In genomic region chr7:55571534-55572377, GRCh38 we compare ENCODE assay signal across 1 cellular context.
TF ChIP-seq lines count a peak whose summit lies in the region.

No MANE protein-coding gene starts in this region.

TF ChIP-seq in HEK293, 187 proteins besides CTCF, POLR2A, EP300 and RAD21 (continued from another document and continues in another):
- TF ChIP-seq, protein P1, sequence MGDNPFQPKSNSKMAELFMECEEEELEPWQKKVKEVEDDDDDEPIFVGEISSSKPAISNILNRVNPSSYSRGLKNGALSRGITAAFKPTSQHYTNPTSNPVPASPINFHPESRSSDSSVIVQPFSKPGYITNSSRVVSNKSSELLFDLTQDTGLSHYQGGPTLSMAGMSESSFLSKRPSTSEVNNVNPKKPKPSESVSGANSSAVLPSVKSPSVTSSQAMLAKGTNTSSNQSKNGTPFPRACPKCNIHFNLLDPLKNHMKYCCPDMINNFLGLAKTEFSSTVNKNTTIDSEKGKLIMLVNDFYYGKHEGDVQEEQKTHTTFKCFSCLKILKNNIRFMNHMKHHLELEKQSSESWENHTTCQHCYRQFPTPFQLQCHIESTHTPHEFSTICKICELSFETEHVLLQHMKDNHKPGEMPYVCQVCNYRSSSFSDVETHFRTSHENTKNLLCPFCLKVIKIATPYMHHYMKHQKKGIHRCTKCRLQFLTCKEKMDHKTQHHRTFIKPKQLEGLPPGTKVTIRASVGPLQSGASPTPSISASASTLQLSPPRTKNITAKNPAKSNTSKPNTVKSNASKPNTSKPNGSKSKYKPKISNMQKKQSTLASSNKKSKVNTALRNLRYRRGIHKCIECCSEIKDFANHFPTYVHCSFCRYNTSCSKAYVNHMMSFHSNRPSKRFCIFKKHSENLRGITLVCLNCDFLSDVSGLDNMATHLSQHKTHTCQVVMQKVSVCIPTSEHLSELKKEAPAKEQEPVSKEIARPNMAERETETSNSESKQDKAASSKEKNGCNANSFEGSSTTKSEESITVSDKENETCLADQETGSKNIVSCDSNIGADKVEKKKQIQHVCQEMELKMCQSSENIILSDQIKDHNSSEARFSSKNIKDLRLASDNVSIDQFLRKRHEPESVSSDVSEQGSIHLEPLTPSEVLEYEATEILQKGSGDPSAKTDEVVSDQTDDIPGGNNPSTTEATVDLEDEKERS (tag by site-specific recombination; IDR thresholded peaks at IDR 0.05): no peak
- TF ChIP-seq ZBTB11 (tag by site-specific recombination; conservative IDR thresholded peaks at IDR 0.05; ENCODE audit: low read depth): peak; percentile 89
- TF ChIP-seq, protein P2, sequence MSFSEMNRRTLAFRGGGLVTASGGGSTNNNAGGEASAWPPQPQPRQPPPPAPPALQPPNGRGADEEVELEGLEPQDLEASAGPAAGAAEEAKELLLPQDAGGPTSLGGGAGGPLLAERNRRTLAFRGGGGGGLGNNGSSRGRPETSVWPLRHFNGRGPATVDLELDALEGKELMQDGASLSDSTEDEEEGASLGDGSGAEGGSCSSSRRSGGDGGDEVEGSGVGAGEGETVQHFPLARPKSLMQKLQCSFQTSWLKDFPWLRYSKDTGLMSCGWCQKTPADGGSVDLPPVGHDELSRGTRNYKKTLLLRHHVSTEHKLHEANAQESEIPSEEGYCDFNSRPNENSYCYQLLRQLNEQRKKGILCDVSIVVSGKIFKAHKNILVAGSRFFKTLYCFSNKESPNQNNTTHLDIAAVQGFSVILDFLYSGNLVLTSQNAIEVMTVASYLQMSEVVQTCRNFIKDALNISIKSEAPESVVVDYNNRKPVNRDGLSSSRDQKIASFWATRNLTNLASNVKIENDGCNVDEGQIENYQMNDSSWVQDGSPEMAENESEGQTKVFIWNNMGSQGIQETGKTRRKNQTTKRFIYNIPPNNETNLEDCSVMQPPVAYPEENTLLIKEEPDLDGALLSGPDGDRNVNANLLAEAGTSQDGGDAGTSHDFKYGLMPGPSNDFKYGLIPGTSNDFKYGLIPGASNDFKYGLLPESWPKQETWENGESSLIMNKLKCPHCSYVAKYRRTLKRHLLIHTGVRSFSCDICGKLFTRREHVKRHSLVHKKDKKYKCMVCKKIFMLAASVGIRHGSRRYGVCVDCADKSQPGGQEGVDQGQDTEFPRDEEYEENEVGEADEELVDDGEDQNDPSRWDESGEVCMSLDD (tag by site-specific recombination; IDR thresholded peaks at IDR 0.05): peak; percentile 71
- TF ChIP-seq ZNF416 (tag by site-specific recombination; IDR thresholded peaks at IDR 0.05): no peak
- TF ChIP-seq ZNF449 (tag by site-specific recombination; IDR thresholded peaks at IDR 0.05): no peak
- TF ChIP-seq ZNF146 (tag by site-specific recombination; IDR thresholded peaks at IDR 0.05): no peak
- no peak for TF ChIP-seq ZNF654 (tag by site-specific recombination; IDR thresholded peaks at IDR 0.05; ENCODE audit: low read depth)
- no peak for TF ChIP-seq TRIM28 (IDR thresholded peaks at IDR 0.05; ENCODE audit: borderline replicate concordance, low read length)
- no peak for TF ChIP-seq FEZF1 (tag by site-specific recombination; IDR thresholded peaks at IDR 0.05)
- no peak for TF ChIP-seq ZBTB7A (tag by site-specific recombination; IDR thresholded peaks at IDR 0.05; ENCODE audit: low read depth)
- TF ChIP-seq, protein P3, sequence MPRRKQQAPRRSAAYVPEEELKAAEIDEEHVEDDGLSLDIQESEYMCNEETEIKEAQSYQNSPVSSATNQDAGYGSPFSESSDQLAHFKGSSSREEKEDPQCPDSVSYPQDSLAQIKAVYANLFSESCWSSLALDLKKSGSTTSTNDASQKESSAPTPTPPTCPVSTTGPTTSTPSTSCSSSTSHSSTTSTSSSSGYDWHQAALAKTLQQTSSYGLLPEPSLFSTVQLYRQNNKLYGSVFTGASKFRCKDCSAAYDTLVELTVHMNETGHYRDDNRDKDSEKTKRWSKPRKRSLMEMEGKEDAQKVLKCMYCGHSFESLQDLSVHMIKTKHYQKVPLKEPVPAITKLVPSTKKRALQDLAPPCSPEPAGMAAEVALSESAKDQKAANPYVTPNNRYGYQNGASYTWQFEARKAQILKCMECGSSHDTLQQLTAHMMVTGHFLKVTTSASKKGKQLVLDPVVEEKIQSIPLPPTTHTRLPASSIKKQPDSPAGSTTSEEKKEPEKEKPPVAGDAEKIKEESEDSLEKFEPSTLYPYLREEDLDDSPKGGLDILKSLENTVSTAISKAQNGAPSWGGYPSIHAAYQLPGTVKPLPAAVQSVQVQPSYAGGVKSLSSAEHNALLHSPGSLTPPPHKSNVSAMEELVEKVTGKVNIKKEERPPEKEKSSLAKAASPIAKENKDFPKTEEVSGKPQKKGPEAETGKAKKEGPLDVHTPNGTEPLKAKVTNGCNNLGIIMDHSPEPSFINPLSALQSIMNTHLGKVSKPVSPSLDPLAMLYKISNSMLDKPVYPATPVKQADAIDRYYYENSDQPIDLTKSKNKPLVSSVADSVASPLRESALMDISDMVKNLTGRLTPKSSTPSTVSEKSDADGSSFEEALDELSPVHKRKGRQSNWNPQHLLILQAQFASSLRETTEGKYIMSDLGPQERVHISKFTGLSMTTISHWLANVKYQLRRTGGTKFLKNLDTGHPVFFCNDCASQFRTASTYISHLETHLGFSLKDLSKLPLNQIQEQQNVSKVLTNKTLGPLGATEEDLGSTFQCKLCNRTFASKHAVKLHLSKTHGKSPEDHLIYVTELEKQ (tag by site-specific recombination; IDR thresholded peaks at IDR 0.05; ENCODE audit: borderline replicate concordance): 0 out of 2 replicates have a peak, but pooled peaks have one; percentile 4
- 0 out of 2 replicates have a peak, but pooled peaks have one; percentile 13 for TF ChIP-seq ZFP37 (tag by site-specific recombination; IDR thresholded peaks at IDR 0.05)
- TF ChIP-seq SCRT1 (tag by site-specific recombination; IDR thresholded peaks at IDR 0.05; ENCODE audit: borderline replicate concordance): peak; percentile 89
- TF ChIP-seq ZBTB8A (tag by site-specific recombination; IDR thresholded peaks at IDR 0.05): peak; percentile 87
- no peak for TF ChIP-seq ZNF558 (tag by site-specific recombination; IDR thresholded peaks at IDR 0.05)
- TF ChIP-seq ZNF692 (tag by site-specific recombination; IDR thresholded peaks at IDR 0.05): 0 out of 2 replicates have a peak, but pooled peaks have one; percentile 25
- no peak for TF ChIP-seq ZNF140 (tag by site-specific recombination; IDR thresholded peaks at IDR 0.05)
- no peak for TF ChIP-seq ZNF266 (tag by site-specific recombination; IDR thresholded peaks at IDR 0.05; ENCODE audit: low read depth)
- TF ChIP-seq, protein P4, sequence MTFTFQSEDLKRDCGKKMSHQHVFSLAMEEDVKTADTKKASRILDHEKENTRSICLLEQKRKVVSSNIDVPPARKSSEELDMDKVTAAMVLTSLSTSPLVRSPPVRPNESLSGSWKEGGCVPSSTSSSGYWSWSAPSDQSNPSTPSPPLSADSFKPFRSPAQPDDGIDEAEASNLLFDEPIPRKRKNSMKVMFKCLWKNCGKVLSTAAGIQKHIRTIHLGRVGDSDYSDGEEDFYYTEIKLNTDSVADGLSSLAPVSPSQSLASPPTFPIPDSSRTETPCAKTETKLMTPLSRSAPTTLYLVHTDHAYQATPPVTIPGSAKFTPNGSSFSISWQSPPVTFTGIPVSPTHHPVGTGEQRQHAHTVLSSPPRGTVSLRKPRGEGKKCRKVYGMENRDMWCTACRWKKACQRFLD (tag by site-specific recombination; IDR thresholded peaks at IDR 0.05): no peak
- TF ChIP-seq REST (tag by site-specific recombination; IDR thresholded peaks at IDR 0.05): no peak
- TF ChIP-seq ZNF426 (tag by site-specific recombination; IDR thresholded peaks at IDR 0.05): no peak
- peak; percentile 83 for TF ChIP-seq ZBTB26 (tag by site-specific recombination; optimal IDR thresholded peaks at IDR 0.05)
- 0 out of 2 replicates have a peak, but pooled peaks have one; percentile 16 for TF ChIP-seq ZXDB (tag by site-specific recombination; IDR thresholded peaks at IDR 0.05)
- TF ChIP-seq KLF1 (tag by site-specific recombination; IDR thresholded peaks at IDR 0.05): 0 out of 2 replicates have a peak, but pooled peaks have one; percentile 24
- TF ChIP-seq ZNF629 (tag by site-specific recombination; IDR thresholded peaks at IDR 0.05): peak; percentile 46; the same call in 1 of the 2 replicates
- no peak for TF ChIP-seq ZNF16 (tag by site-specific recombination; IDR thresholded peaks at IDR 0.05; ENCODE audit: low read depth)
- TF ChIP-seq SP7 (tag by site-specific recombination; IDR thresholded peaks at IDR 0.05): peak; percentile 30; the same call in 1 of the 2 replicates
- TF ChIP-seq ZNF707 (tag by site-specific recombination; IDR thresholded peaks at IDR 0.05): no peak
- TF ChIP-seq ZNF23 (tag by site-specific recombination; IDR thresholded peaks at IDR 0.05; ENCODE audit: borderline replicate concordance): no peak
- TF ChIP-seq ZNF791 (tag by site-specific recombination; IDR thresholded peaks at IDR 0.05): no peak
- TF ChIP-seq ZNF214 (tag by site-specific recombination; IDR thresholded peaks at IDR 0.05; ENCODE audit: borderline replicate concordance): no peak
- TF ChIP-seq ZNF768 (tag by site-specific recombination; IDR thresholded peaks at IDR 0.05): no peak
- TF ChIP-seq SP2 (tag by site-specific recombination; IDR thresholded peaks at IDR 0.05): peak; percentile 53
- TF ChIP-seq ZNF157 (tag by site-specific recombination; IDR thresholded peaks at IDR 0.05): no peak
- TF ChIP-seq ZNF292 (tag by site-specific recombination; IDR thresholded peaks at IDR 0.05; ENCODE audit: borderline replicate concordance, low read depth): no peak
- no peak for TF ChIP-seq ZBTB1 (tag by site-specific recombination; IDR thresholded peaks at IDR 0.05)
